Comparison of ENCODE assay signal across 10 cellular contexts in genomic region chr3:188390775-188391443, GRCh38.
DNase-seq lines count a peak whose midpoint lies in the region; ATAC-seq and TF ChIP-seq lines count a peak whose summit lies in the region.
"Had no signal": no experiment of that assay in that cellular context is flagged by ENCODE, and none has a peak within 500 bp of the region (broad histone marks: within the 10 kb centered on the region; RNA-seq: fewer than 3 reads in every experiment).

No MANE protein-coding gene starts in this region.

- H3K27ac ChIP-seq in muscle layer of duodenum (ENCODE audit: low read length): peak overlapping the region; percentile 48
- peak overlapping the region; percentile 15 to 16 for H3K27ac ChIP-seq in uterus
- H3K27ac ChIP-seq: cardiac muscle cell had no signal

- H3K27me3 Mint-ChIP-seq in activated CD4-positive, alpha-beta memory T cell treated with anti-CD3 and anti-CD28 coated beads for 36 hours: no peaks in the 10 kb centered on the region

- H3K36me3 ChIP-seq in muscle layer of duodenum (ENCODE audit: control insufficient read depth in 1 of 2, insufficient read depth in 2 of 2, low read length in 2 of 2) (no peaks in the 10 kb centered on the region), uterus (no peaks in the 10 kb centered on the region)
- H3K36me3 ChIP-seq: cardiac muscle cell had no signal

- intact Hi-C loops in Right ventricle myocardium inferior (cut with DNase I) (loop anchor here (5.0 kb wide), 1 partner anchor 556 kb away; no protein-coding TSS in a partner anchor), cardiac septum (cut with DNase I) (loop anchor here (1.0 to 5.0 kb wide), 2 partner anchors 44 to 650 kb away; no protein-coding TSS in a partner anchor), uterus (cut with DNase I; ENCODE audit: low total_unique reads) (no loop called here)
- intact Hi-C loops in activated CD4-positive, alpha-beta memory T cell treated with anti-CD3 and anti-CD28 coated beads for 36 hours (cut with micrococcal nuclease): loop anchor here (1.0 to 10.0 kb wide), 7 partner anchors 52 to 652 kb away; no protein-coding TSS in a partner anchor

- H3K4me3 ChIP-seq in epithelial cell of proximal tubule (ENCODE audit: low read depth, low read length): no peak overlapping the region
- no peak overlapping the region for H3K4me3 ChIP-seq in muscle layer of duodenum (ENCODE audit: low read depth in 1 of 2, low read length in 2 of 2)
- no peak overlapping the region for H3K4me3 ChIP-seq in uterus
- H3K4me3 ChIP-seq: cardiac muscle cell had no signal

- peak; percentile 77 for ATAC-seq in Right ventricle myocardium inferior

- CTCF ChIA-PET in activated CD4-positive, alpha-beta memory T cell treated with anti-CD3 and anti-CD28 coated beads for 36 hours (lab: Charles Lee): interaction anchor here (1.1 kb wide), 1 partner anchor 651 kb away, joined by 3 read pairs; no protein-coding TSS in a partner anchor

- H3K9me3 ChIP-seq in muscle layer of duodenum (ENCODE audit: control insufficient read depth in 1 of 2, low read length in 2 of 2) (no peaks in the 10 kb centered on the region), uterus (no peaks in the 10 kb centered on the region)

- DNase-seq in Right ventricle myocardium inferior (ENCODE audit: missing footprints) (no peak), cardiac septum (ENCODE audit: low spot score) (no peak), epithelial cell of proximal tubule (ENCODE audit: low read depth) (no peak), uterus (no peak), NOMO-1 (lab: John Stamatoyannopoulos, UW; ENCODE audit: unreplicated experiment in 2 of 2) (no peak), NCI-H2196 treated with DMSO at 0.1 percent for 48 hours (lab: John Stamatoyannopoulos, UW; ENCODE audit: unreplicated experiment) (no peak)
- DNase-seq in activated CD4-positive, alpha-beta memory T cell treated with anti-CD3 and anti-CD28 coated beads for 36 hours: no peak
- DNase-seq: activated CD4-positive, CD25-positive, alpha-beta regulatory T cell treated with anti-CD3 and anti-CD28 coated beads, Interleukin-2, amount 50 U/mL, for 72 hours had no signal

- no peaks in the 10 kb centered on the region for H3K9me3 Mint-ChIP-seq in activated CD4-positive, alpha-beta memory T cell treated with anti-CD3 and anti-CD28 coated beads for 36 hours

- H3K27ac Mint-ChIP-seq in activated CD4-positive, alpha-beta memory T cell treated with anti-CD3 and anti-CD28 coated beads for 36 hours: no peak overlapping the region

- H3K4me1 Mint-ChIP-seq in activated CD4-positive, alpha-beta memory T cell treated with anti-CD3 and anti-CD28 coated beads for 36 hours (ENCODE audit: low read depth): peaks cover 22% of the 10 kb centered on the region

- H3K4me1 ChIP-seq in muscle layer of duodenum (ENCODE audit: control insufficient read depth in 1 of 2, insufficient read depth in 2 of 2, low read length in 2 of 2): peaks cover 15 to 63% of the 10 kb centered on the region in 2 donors
- peaks cover 0 to 4% of the 10 kb centered on the region in 2 donors for H3K4me1 ChIP-seq in uterus

- TF ChIP-seq POLR2A in uterus (IDR thresholded peaks at IDR 0.05): no peak

- POLR2A ChIA-PET in activated CD4-positive, alpha-beta memory T cell treated with anti-CD3 and anti-CD28 coated beads for 36 hours (lab: Charles Lee): no interaction called here

- no peaks in the 10 kb centered on the region for H3K27me3 ChIP-seq in muscle layer of duodenum (ENCODE audit: low read depth, low read length)
- H3K27me3 ChIP-seq in uterus: no peaks in the 10 kb centered on the region

- no peaks in the 10 kb centered on the region for H3K36me3 Mint-ChIP-seq in activated CD4-positive, alpha-beta memory T cell treated with anti-CD3 and anti-CD28 coated beads for 36 hours

- H3K4me3 Mint-ChIP-seq in activated CD4-positive, alpha-beta memory T cell treated with anti-CD3 and anti-CD28 coated beads for 36 hours: no peak overlapping the region

- TF ChIP-seq CTCF in epithelial cell of proximal tubule (conservative IDR thresholded peaks at IDR 0.05; ENCODE audit: low read depth, low read length) (peak; percentile 12), uterus (IDR thresholded peaks at IDR 0.05) (no peak)
